1 cellular context compared by ENCODE assay signal in the genomic region with DNA sequence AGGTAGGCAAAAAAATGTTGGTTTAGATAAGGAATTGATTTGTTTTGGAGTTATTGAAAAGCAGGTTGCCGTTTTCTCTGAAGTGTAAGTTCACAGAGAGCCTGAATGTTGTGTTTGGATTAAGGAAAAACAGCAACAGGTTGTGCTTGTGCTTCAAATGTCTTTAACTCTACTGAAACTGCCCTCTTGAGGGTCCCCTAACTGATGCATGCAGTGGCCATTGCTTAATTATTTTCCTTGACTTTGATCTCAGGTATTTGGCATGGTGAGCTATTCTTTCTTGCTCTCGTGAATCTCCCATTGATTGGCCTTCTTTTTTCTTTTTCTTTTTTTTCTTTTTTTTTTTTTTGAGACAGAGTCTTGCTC.
TF ChIP-seq lines count a peak whose summit lies in the region.

No MANE protein-coding gene starts in this region.

TF ChIP-seq in WTC11, 78 proteins besides CTCF, POLR2A, EP300 and RAD21 (continued from another document):
- TF ChIP-seq, protein P1, sequence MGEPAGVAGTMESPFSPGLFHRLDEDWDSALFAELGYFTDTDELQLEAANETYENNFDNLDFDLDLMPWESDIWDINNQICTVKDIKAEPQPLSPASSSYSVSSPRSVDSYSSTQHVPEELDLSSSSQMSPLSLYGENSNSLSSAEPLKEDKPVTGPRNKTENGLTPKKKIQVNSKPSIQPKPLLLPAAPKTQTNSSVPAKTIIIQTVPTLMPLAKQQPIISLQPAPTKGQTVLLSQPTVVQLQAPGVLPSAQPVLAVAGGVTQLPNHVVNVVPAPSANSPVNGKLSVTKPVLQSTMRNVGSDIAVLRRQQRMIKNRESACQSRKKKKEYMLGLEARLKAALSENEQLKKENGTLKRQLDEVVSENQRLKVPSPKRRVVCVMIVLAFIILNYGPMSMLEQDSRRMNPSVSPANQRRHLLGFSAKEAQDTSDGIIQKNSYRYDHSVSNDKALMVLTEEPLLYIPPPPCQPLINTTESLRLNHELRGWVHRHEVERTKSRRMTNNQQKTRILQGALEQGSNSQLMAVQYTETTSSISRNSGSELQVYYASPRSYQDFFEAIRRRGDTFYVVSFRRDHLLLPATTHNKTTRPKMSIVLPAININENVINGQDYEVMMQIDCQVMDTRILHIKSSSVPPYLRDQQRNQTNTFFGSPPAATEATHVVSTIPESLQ (CRISPR knock-in tag; IDR thresholded peaks at IDR 0.05): no peak
- TF ChIP-seq MXD4 (CRISPR knock-in tag; IDR thresholded peaks at IDR 0.05; ENCODE audit: borderline replicate concordance): no peak
- TF ChIP-seq ZNF396 (CRISPR knock-in tag; IDR thresholded peaks at IDR 0.05; ENCODE audit: borderline replicate concordance): no peak
- no peak for TF ChIP-seq ZBTB21 (CRISPR knock-in tag; IDR thresholded peaks at IDR 0.05; ENCODE audit: borderline replicate concordance)
- TF ChIP-seq JAZF1 (CRISPR knock-in tag; IDR thresholded peaks at IDR 0.05): no peak
- TF ChIP-seq ZNF416 (CRISPR knock-in tag; IDR thresholded peaks at IDR 0.05): no peak
- TF ChIP-seq NR2C2 (CRISPR knock-in tag; IDR thresholded peaks at IDR 0.05): no peak
- TF ChIP-seq ZNF138 (CRISPR knock-in tag; conservative IDR thresholded peaks at IDR 0.05): no peak
- TF ChIP-seq SMAD3 (CRISPR knock-in tag; IDR thresholded peaks at IDR 0.05; ENCODE audit: borderline replicate concordance): no peak
- TF ChIP-seq, protein P2, sequence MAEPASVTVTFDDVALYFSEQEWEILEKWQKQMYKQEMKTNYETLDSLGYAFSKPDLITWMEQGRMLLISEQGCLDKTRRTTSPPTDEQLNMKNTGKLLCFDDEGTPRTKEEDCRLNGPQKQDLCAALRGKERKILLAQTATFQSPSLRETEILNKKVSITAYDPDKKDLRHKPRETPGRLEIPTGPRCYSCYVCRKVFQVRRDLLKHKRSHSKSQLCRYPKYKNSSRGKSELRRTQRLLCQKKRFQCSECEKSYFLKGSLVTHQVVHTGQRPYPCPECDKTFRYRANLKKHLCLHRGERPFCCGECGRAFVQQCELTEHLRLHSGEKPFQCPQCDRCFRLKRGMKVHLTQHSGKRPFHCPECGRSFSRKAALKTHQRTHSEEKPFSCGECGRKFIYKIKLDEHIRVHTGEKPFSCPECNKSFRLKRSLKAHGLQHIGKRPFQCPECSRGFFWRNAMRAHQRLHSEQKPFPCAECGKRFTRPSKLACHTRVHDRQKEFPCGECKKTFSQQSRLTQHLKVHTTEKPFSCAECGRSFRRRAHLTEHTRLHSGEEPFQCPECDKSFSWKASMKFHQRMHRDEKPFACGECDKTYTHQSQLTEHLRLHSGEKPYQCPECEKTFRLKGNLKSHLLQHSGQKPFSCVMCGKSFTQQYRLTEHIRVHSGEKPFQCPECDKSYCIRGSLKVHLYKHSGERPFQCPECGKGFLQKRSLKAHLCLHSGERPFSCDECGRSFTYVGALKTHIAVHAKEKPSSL (CRISPR knock-in tag; conservative IDR thresholded peaks at IDR 0.05): no peak
- TF ChIP-seq, protein P3, sequence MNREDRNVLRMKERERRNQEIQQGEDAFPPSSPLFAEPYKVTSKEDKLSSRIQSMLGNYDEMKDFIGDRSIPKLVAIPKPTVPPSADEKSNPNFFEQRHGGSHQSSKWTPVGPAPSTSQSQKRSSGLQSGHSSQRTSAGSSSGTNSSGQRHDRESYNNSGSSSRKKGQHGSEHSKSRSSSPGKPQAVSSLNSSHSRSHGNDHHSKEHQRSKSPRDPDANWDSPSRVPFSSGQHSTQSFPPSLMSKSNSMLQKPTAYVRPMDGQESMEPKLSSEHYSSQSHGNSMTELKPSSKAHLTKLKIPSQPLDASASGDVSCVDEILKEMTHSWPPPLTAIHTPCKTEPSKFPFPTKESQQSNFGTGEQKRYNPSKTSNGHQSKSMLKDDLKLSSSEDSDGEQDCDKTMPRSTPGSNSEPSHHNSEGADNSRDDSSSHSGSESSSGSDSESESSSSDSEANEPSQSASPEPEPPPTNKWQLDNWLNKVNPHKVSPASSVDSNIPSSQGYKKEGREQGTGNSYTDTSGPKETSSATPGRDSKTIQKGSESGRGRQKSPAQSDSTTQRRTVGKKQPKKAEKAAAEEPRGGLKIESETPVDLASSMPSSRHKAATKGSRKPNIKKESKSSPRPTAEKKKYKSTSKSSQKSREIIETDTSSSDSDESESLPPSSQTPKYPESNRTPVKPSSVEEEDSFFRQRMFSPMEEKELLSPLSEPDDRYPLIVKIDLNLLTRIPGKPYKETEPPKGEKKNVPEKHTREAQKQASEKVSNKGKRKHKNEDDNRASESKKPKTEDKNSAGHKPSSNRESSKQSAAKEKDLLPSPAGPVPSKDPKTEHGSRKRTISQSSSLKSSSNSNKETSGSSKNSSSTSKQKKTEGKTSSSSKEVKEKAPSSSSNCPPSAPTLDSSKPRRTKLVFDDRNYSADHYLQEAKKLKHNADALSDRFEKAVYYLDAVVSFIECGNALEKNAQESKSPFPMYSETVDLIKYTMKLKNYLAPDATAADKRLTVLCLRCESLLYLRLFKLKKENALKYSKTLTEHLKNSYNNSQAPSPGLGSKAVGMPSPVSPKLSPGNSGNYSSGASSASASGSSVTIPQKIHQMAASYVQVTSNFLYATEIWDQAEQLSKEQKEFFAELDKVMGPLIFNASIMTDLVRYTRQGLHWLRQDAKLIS (CRISPR knock-in tag; IDR thresholded peaks at IDR 0.05; ENCODE audit: borderline replicate concordance): no peak
- TF ChIP-seq ZNF219 (CRISPR knock-in tag; IDR thresholded peaks at IDR 0.05; ENCODE audit: borderline replicate concordance): no peak
- no peak for TF ChIP-seq TCF7 (CRISPR knock-in tag; IDR thresholded peaks at IDR 0.05; ENCODE audit: low read depth)
